In genomic region chr16:29898135-29898534, GRCh38 we compare ENCODE assay signal across 1 cellular context.
TF ChIP-seq lines count a peak whose summit lies in the region.

No MANE protein-coding gene starts in this region.

TF ChIP-seq in HepG2, 621 proteins besides CTCF, POLR2A, EP300 and RAD21 (continues in another document):
- TF ChIP-seq CREB3 (CRISPR knock-in tag; IDR thresholded peaks at IDR 0.05) = no peak
- 0 out of 2 replicates have a peak, but pooled peaks have one; percentile 36 for TF ChIP-seq PITX1 (CRISPR knock-in tag; IDR thresholded peaks at IDR 0.05)
- no peak for TF ChIP-seq ARHGAP35 (CRISPR knock-in tag; IDR thresholded peaks at IDR 0.05; ENCODE audit: borderline replicate concordance)
- TF ChIP-seq SRSF1 (optimal IDR thresholded peaks at IDR 0.05; ENCODE audit: low read depth, low read length) = peak; percentile 38
- TF ChIP-seq REST (IDR thresholded peaks at IDR 0.05; ENCODE audit: borderline replicate concordance in 1 of 2, low read depth in 1 of 2, low read length in 2 of 2) = peak; percentile 77 to 93
- 0 out of 2 replicates have a peak, but pooled peaks have one; percentile 9 for TF ChIP-seq ARID2 (CRISPR knock-in tag; IDR thresholded peaks at IDR 0.05; ENCODE audit: borderline replicate concordance)
- no peak for TF ChIP-seq ZBTB39 (CRISPR knock-in tag; IDR thresholded peaks at IDR 0.05)
- TF ChIP-seq IRX3 (CRISPR knock-in tag; IDR thresholded peaks at IDR 0.05; ENCODE audit: borderline replicate concordance, low read depth) = no peak
- TF ChIP-seq IRF1 (CRISPR knock-in tag; IDR thresholded peaks at IDR 0.05; ENCODE audit: low read depth) = no peak
- 0 out of 2 replicates have a peak, but pooled peaks have one; percentile 16 for TF ChIP-seq SAP130 (CRISPR knock-in tag; IDR thresholded peaks at IDR 0.05; ENCODE audit: low read depth)
- no peak for TF ChIP-seq ZNF704 (CRISPR knock-in tag; IDR thresholded peaks at IDR 0.05; ENCODE audit: borderline replicate concordance)
- 0 out of 2 replicates have a peak, but pooled peaks have one; percentile 37 for TF ChIP-seq PATZ1 (CRISPR knock-in tag; IDR thresholded peaks at IDR 0.05)
- no peak for TF ChIP-seq RBFOX2 (IDR thresholded peaks at IDR 0.05; ENCODE audit: low read depth, low read length)
- TF ChIP-seq ZNF740 (CRISPR knock-in tag; IDR thresholded peaks at IDR 0.05) = peak; percentile 81
- TF ChIP-seq FOXA1 (IDR thresholded peaks at IDR 0.05) = no peak
- TF ChIP-seq FOXA1 (CRISPR knock-in tag; IDR thresholded peaks at IDR 0.05) = no peak
- TF ChIP-seq NR2F1 (CRISPR knock-in tag; IDR thresholded peaks at IDR 0.05) = no peak
- TF ChIP-seq MBNL3 (CRISPR knock-in tag; conservative IDR thresholded peaks at IDR 0.05) = no peak
- no peak for TF ChIP-seq PLSCR1 (CRISPR knock-in tag; IDR thresholded peaks at IDR 0.05; ENCODE audit: borderline replicate concordance)
- TF ChIP-seq BCL6 (CRISPR knock-in tag; IDR thresholded peaks at IDR 0.05) = no peak
- no peak for TF ChIP-seq HOXA5 (CRISPR knock-in tag; IDR thresholded peaks at IDR 0.05)
- no peak for TF ChIP-seq ZBTB34 (CRISPR knock-in tag; IDR thresholded peaks at IDR 0.05)
- no peak for TF ChIP-seq SIX1 (CRISPR knock-in tag; IDR thresholded peaks at IDR 0.05; ENCODE audit: borderline replicate concordance)
- no peak for TF ChIP-seq FOXM1 (CRISPR knock-in tag; IDR thresholded peaks at IDR 0.05)
- no peak for TF ChIP-seq FIP1L1 (IDR thresholded peaks at IDR 0.05; ENCODE audit: borderline replicate concordance, insufficient read depth, low read depth, low read length)
- no peak for TF ChIP-seq ZNF800 (CRISPR knock-in tag; IDR thresholded peaks at IDR 0.05)
- peak; percentile 19; the same call in 1 of the 2 replicates for TF ChIP-seq ZNF687 (CRISPR knock-in tag; IDR thresholded peaks at IDR 0.05)
- TF ChIP-seq ZNF337 (CRISPR knock-in tag; IDR thresholded peaks at IDR 0.05; ENCODE audit: borderline replicate concordance, low read depth) = no peak
- TF ChIP-seq PRPF4 (IDR thresholded peaks at IDR 0.05; ENCODE audit: low read depth, low read length, poor library complexity, severe bottlenecking) = no peak
- TF ChIP-seq ISX (CRISPR knock-in tag; conservative IDR thresholded peaks at IDR 0.05) = no peak
- TF ChIP-seq ZNF432 (CRISPR knock-in tag; IDR thresholded peaks at IDR 0.05; ENCODE audit: borderline replicate concordance) = no peak
- TF ChIP-seq MIER2 (CRISPR knock-in tag; IDR thresholded peaks at IDR 0.05) = peak; percentile 88
- no peak for TF ChIP-seq ZNF619 (CRISPR knock-in tag; IDR thresholded peaks at IDR 0.05)
- no peak for TF ChIP-seq RAD51 (IDR thresholded peaks at IDR 0.05; ENCODE audit: borderline replicate concordance)
- TF ChIP-seq ZNF160 (CRISPR knock-in tag; IDR thresholded peaks at IDR 0.05) = no peak
- no peak for TF ChIP-seq ZNF816 (CRISPR knock-in tag; IDR thresholded peaks at IDR 0.05; ENCODE audit: borderline replicate concordance)
- TF ChIP-seq ZNF468 (CRISPR knock-in tag; IDR thresholded peaks at IDR 0.05) = no peak
- 0 out of 2 replicates have a peak, but pooled peaks have one; percentile 24 for TF ChIP-seq ZNF543 (CRISPR knock-in tag; IDR thresholded peaks at IDR 0.05)
- TF ChIP-seq JUN (CRISPR knock-in tag; IDR thresholded peaks at IDR 0.05) = no peak
- no peak for TF ChIP-seq FOSL1 (CRISPR knock-in tag; IDR thresholded peaks at IDR 0.05; ENCODE audit: borderline replicate concordance)
- 0 out of 2 replicates have a peak, but pooled peaks have one; percentile 29 for TF ChIP-seq ZNF83 (CRISPR knock-in tag; IDR thresholded peaks at IDR 0.05; ENCODE audit: borderline replicate concordance)
- TF ChIP-seq ZNF580 (CRISPR knock-in tag; IDR thresholded peaks at IDR 0.05; ENCODE audit: borderline replicate concordance, low read depth) = no peak
